In genomic region chr12:18998343-18999270, GRCh38 we compare ENCODE assay signal across 9 cellular contexts.
DNase-seq lines count a peak whose midpoint lies in the region; ATAC-seq and TF ChIP-seq lines count a peak whose summit lies in the region.
"Had no signal": no experiment of that assay in that cellular context is flagged by ENCODE, and none has a peak within 500 bp of the region (broad histone marks: within the 10 kb centered on the region; RNA-seq: fewer than 3 reads in every experiment).

No MANE protein-coding gene starts in this region.

- peak overlapping the region; percentile 5 to 17 (median 16) for H3K27ac Mint-ChIP-seq in nephron

- H3K4me3 ChIP-seq in cardiac fibroblast (replicated peaks in 1 of 2; ENCODE audit: low read depth in 2 of 2, low read length in 2 of 2): no peak overlapping the region

- no peaks in the 10 kb centered on the region for H3K27me3 Mint-ChIP-seq in nephron (ENCODE audit: low read depth)

- H3K36me3 Mint-ChIP-seq in nephron (ENCODE audit: low read depth): no peaks in the 10 kb centered on the region

- no peak overlapping the region for H3K4me3 Mint-ChIP-seq in nephron

- no peak for ATAC-seq in HG03521 (IDR thresholded peaks at IDR 0.05; ENCODE audit: unreplicated experiment)

- in situ Hi-C loops in G401 (cut with HindIII; ENCODE audit: low sequenced_read_pairs): no loop called here

- no peak for TF ChIP-seq CTCF in cardiac fibroblast (IDR thresholded peaks at IDR 0.05; ENCODE audit: low read depth, low read length)
- TF ChIP-seq CTCF in nephron (IDR thresholded peaks at IDR 0.05; ENCODE audit: unreplicated experiment in 3 of 3): no peak

- DNase-seq in DMS79 treated with DMSO at 0.1 percent for 48 hours (lab: John Stamatoyannopoulos, UW): peak; percentile 97
- peak; percentile 19 for DNase-seq in NCI-H128 (lab: John Stamatoyannopoulos, UW; ENCODE audit: unreplicated experiment)
- peak; percentile 82 to 88 for DNase-seq in cardiac fibroblast (ENCODE audit: low read depth in 2 of 2)
- no peak for DNase-seq in HK-2 (ENCODE audit: unreplicated experiment)
- DNase-seq in activated gamma-delta T cell (lab: John Stamatoyannopoulos, UW): no peak
- no peak for DNase-seq in G401 (ENCODE audit: low spot score)
- DNase-seq: activated naive CD4-positive, alpha-beta T cell treated with anti-CD3 and anti-CD28 coated beads, Interleukin-2, amount 50 U/mL, for 16 hours had no signal

- H3K4me1 Mint-ChIP-seq in nephron: no peaks in the 10 kb centered on the region

- peaks cover 8% of the 10 kb centered on the region for H3K9me3 Mint-ChIP-seq in nephron

Comparison
In these comparisons a context has a peak if more than half of its experiments do, and no peak if none do; other contexts are left out.
1. DNase-seq: peak in DMS79 treated with DMSO at 0.1 percent for 48 hours (single experiment), NCI-H128 (single experiment) and cardiac fibroblast (2 of 2); none in HK-2 (single experiment), activated gamma-delta T cell (single experiment) and G401 (single experiment).